Comparison of ENCODE assay signal across 28 cellular contexts in genomic region chr10:1354776-1355435, GRCh38.
"Had no signal": no experiment of that assay in that cellular context is flagged by ENCODE, and none has a peak within 500 bp of the region (broad histone marks: within the 10 kb centered on the region; RNA-seq: fewer than 3 reads in every experiment).

No MANE protein-coding gene starts in this region.

- FAIRE-seq: astrocyte had no signal

- H3K36me3 ChIP-seq: MG63, Peyer's patch, SJCRH30 had no signal

- H3K27ac ChIP-seq: Peyer's patch, RWPE1, SJCRH30 had no signal

- H3K9me3 Mint-ChIP-seq: activated B cell treated with CpG ODN at 0.5 μM for 24 hours; activated CD4-positive, alpha-beta T cell treated with anti-CD3 and anti-CD28 coated beads, Interleukin-2, amount 10 ng/mL, durations not matched to agents 24 days and 14 days; activated T-cell treated with anti-CD3 and anti-CD28 coated beads, Interleukin-2, amount 50 U/mL, for 24 hours; activated T-helper 1 cell treated with anti-CD3 and anti-CD28 coated beads, Interleukin-12 subunit alpha, Interleukin-12 subunit beta, Interleukin-2, Interleukin-4 antibody, amounts not matched to agents 30 ng/mL and 10 ng/mL and 1 ng/mL, durations not matched to agents 14 hours and 24 hours and 36 hours; brain; T-helper 1 cell treated with Interleukin-12 subunit alpha and Interleukin-12 subunit beta and Interleukin-4 antibody, amounts not matched to agents 30 μg/mL and 1 μg/mL, for 36 hours had no signal

- ATAC-seq: activated CD8-positive, alpha-beta memory T cell treated with anti-CD3 and anti-CD28 coated beads, Interleukin-2, amount 10 ng/mL, durations not matched to agents 7 days and 5 days had no signal

- H3K9me3 ChIP-seq: MG63, Peyer's patch, SJCRH30 had no signal

- H3K4me1 ChIP-seq: Peyer's patch, SJCRH30 had no signal

- H3K4me3 ChIP-seq: MG63, Peyer's patch, SJCRH30 had no signal

- H3K4me3 Mint-ChIP-seq: activated B cell treated with CpG ODN at 0.5 μM for 24 hours; activated CD4-positive, alpha-beta T cell treated with anti-CD3 and anti-CD28 coated beads, Interleukin-2, amount 10 ng/mL, durations not matched to agents 24 days and 14 days; activated CD8-positive, alpha-beta memory T cell treated with anti-CD3 and anti-CD28 coated beads, Interleukin-2, amount 10 ng/mL, durations not matched to agents 7 days and 5 days; activated naive CD8-positive, alpha-beta T cell; activated T-cell treated with anti-CD3 and anti-CD28 coated beads, Interleukin-2, amount 50 U/mL, for 24 hours; activated T-helper 1 cell treated with anti-CD3 and anti-CD28 coated beads, Interleukin-12 subunit alpha, Interleukin-12 subunit beta, Interleukin-2, Interleukin-4 antibody, amounts not matched to agents 30 ng/mL and 10 ng/mL and 1 ng/mL, durations not matched to agents 14 hours and 24 hours and 36 hours; brain; T-helper 1 cell treated with Interleukin-12 subunit alpha and Interleukin-12 subunit beta and Interleukin-4 antibody, amounts not matched to agents 30 μg/mL and 1 μg/mL, for 36 hours had no signal

- H3K36me3 Mint-ChIP-seq: activated CD8-positive, alpha-beta memory T cell treated with anti-CD3 and anti-CD28 coated beads, Interleukin-2, amount 10 ng/mL, durations not matched to agents 7 days and 5 days; activated naive CD8-positive, alpha-beta T cell; brain had no signal

- H3K27me3 ChIP-seq: MG63, Peyer's patch, SJCRH30 had no signal

- DNase-seq: activated B cell treated with CpG ODN at 0.5 μM for 24 hours; activated CD4-positive, alpha-beta T cell treated with anti-CD3 and anti-CD28 coated beads for 1 hour; activated CD4-positive, alpha-beta T cell treated with anti-CD3 and anti-CD28 coated beads, Interleukin-2, amount 10 ng/mL, durations not matched to agents 24 days and 14 days; activated CD4-positive, alpha-beta T cell treated with anti-CD3 and anti-CD28 coated beads, Interleukin-2, amount 50 U/mL, for 48 hours; activated CD8-positive, alpha-beta memory T cell treated with anti-CD3 and anti-CD28 coated beads, Interleukin-2, amount 10 ng/mL, durations not matched to agents 7 days and 5 days; activated effector memory CD4-positive, alpha-beta T cell treated with Interleukin-2 at 50 U/mL for 16 hours; activated naive CD4-positive, alpha-beta T cell treated with Interleukin-2 at 50 U/mL for 16 hours; activated T-cell treated with anti-CD3 and anti-CD28 coated beads, Interleukin-2, amount 50 U/mL, for 24 hours; amygdala; MG63; MV-4-11; NCI-H1092 treated with DMSO at 0.1 percent for 48 hours; NCI-H1417 treated with DMSO at 0.1 percent for 48 hours; NCI-H1694; NCI-H2029; NCI-H2107; NCI-H345; NCI-H510A; NCI-H69; Peyer's patch; Right ventricle myocardium superior; SJCRH30 had no signal

- H3K4me1 Mint-ChIP-seq: activated CD8-positive, alpha-beta memory T cell treated with anti-CD3 and anti-CD28 coated beads, Interleukin-2, amount 10 ng/mL, durations not matched to agents 7 days and 5 days had no signal

- H3K27ac Mint-ChIP-seq: activated B cell treated with CpG ODN at 0.5 μM for 24 hours; activated CD4-positive, alpha-beta T cell treated with anti-CD3 and anti-CD28 coated beads, Interleukin-2, amount 10 ng/mL, durations not matched to agents 24 days and 14 days; activated CD8-positive, alpha-beta memory T cell treated with anti-CD3 and anti-CD28 coated beads, Interleukin-2, amount 10 ng/mL, durations not matched to agents 7 days and 5 days; activated naive CD8-positive, alpha-beta T cell; activated T-cell treated with anti-CD3 and anti-CD28 coated beads, Interleukin-2, amount 50 U/mL, for 24 hours; activated T-helper 1 cell treated with anti-CD3 and anti-CD28 coated beads, Interleukin-12 subunit alpha, Interleukin-12 subunit beta, Interleukin-2, Interleukin-4 antibody, amounts not matched to agents 30 ng/mL and 10 ng/mL and 1 ng/mL, durations not matched to agents 14 hours and 24 hours and 36 hours; T-helper 1 cell treated with Interleukin-12 subunit alpha and Interleukin-12 subunit beta and Interleukin-4 antibody, amounts not matched to agents 30 μg/mL and 1 μg/mL, for 36 hours had no signal
